10 cellular contexts compared by ENCODE assay signal in the genomic region with DNA sequence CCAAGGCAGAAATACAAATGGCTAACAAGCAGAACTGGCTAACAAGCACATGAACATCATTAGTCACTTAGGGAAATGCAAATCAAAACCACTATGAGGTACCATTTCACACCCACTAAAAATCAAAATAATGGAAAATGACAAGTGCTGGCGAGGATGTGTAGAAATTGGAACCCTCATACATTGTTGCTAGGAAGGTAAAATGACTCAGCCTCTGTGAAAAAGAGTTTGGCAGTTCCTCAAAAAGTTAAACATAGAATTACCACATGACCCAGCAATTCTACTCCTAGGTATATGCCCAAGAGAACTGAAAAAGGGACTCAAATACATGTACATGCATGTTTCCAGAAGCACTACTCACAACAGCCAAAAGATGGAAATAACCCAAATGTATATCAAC. TPM values are rescaled to one million over a fixed set of nuclear protein-coding genes. Genes with fewer than 3 reads are reported as not detected.
A peak's percentile ranks its signal among the peaks of the same experiment; 100 is the strongest.
DNase-seq lines count a peak whose midpoint lies in the region; ATAC-seq and TF ChIP-seq lines count a peak whose summit lies in the region.
"Had no signal": no experiment of that assay in that cellular context is flagged by ENCODE, and none has a peak within 500 bp of the region (broad histone marks: within the 10 kb centered on the region; RNA-seq: fewer than 3 reads in every experiment).

No MANE protein-coding gene starts in this region.

- POLR2A ChIA-PET in SK-N-SH (lab: Yijun Ruan, JAX): no interaction called here

- no peak for TF ChIP-seq POLR2A in testis (IDR thresholded peaks at IDR 0.05)

- H3K4me3 ChIP-seq in SK-N-SH (ENCODE audit: low read depth in 2 of 2, low read length in 1 of 2): no peak overlapping the region
- no peak overlapping the region for H3K4me3 ChIP-seq in testis
- H3K4me3 ChIP-seq: heart right ventricle had no signal

- H3K4me2 ChIP-seq in SK-N-SH: no peak overlapping the region; the same call in 1 of the 2 replicates

- H3K27ac ChIP-seq in SK-N-SH (ENCODE audit: low read depth in 2 of 2, low read length in 1 of 2): peak overlapping the region in 1 of 2 experiments; percentile 68; a peak in 2 of 4 replicates
- no peak overlapping the region for H3K27ac ChIP-seq in testis
- H3K27ac ChIP-seq: heart right ventricle had no signal

- H3K27me3 ChIP-seq in SK-N-SH (ENCODE audit: insufficient read depth) (no peaks in the 10 kb centered on the region), testis (no peaks in the 10 kb centered on the region)
- H3K27me3 ChIP-seq: heart right ventricle had no signal

- peaks cover 3% of the 10 kb centered on the region for H3K36me3 Mint-ChIP-seq in T-helper 17 cell (ENCODE audit: low read depth)

- TF ChIP-seq CTCF in SK-N-SH (IDR thresholded peaks at IDR 0.05) (no peak), testis (IDR thresholded peaks at IDR 0.05) (no peak)

- H3K9me2 ChIP-seq in SK-N-SH: no peaks in the 10 kb centered on the region

- no peak overlapping the region for H3K4me3 Mint-ChIP-seq in T-helper 17 cell

- H3F3A ChIP-seq in SK-N-SH (replicated peaks; ENCODE audit: insufficient read depth): peaks cover 5% of the 10 kb centered on the region

- no peak for TF ChIP-seq RAD21 in SK-N-SH (IDR thresholded peaks at IDR 0.05; ENCODE audit: low read length)

- no peak overlapping the region for H3K9ac ChIP-seq in SK-N-SH

- no peaks in the 10 kb centered on the region for H3K4me1 ChIP-seq in SK-N-SH (ENCODE audit: control insufficient read depth in 1 of 2, insufficient read depth in 2 of 2, low read depth in 1 of 2, low read length in 1 of 2)
- H3K4me1 ChIP-seq in testis: no peaks in the 10 kb centered on the region

- CTCF ChIA-PET in SK-N-SH (lab: Yijun Ruan, JAX): no interaction called here

- H3K9me3 ChIP-seq in SK-N-SH (no peaks in the 10 kb centered on the region), testis (no peaks in the 10 kb centered on the region), T-helper 17 cell (ENCODE audit: control insufficient read depth, low read length, poor library complexity, severe bottlenecking) (no peaks in the 10 kb centered on the region)
- H3K9me3 ChIP-seq: heart right ventricle had no signal

- H3K27ac Mint-ChIP-seq in T-helper 17 cell: no peak overlapping the region

- H3K27me3 Mint-ChIP-seq in T-helper 17 cell: no peaks in the 10 kb centered on the region

- intact Hi-C loops in testis (cut with DNase I; ENCODE audit: low total_unique reads): no loop called here

- H3K36me3 ChIP-seq in SK-N-SH (replicated peaks in 1 of 2; ENCODE audit: control insufficient read depth in 1 of 2, insufficient read depth in 2 of 2, low read length in 1 of 2): peaks cover 3 to 16% of the 10 kb centered on the region in 2 experiments
- H3K36me3 ChIP-seq in testis (ENCODE audit: low read depth, missing control alignments): no peaks in the 10 kb centered on the region

- ATAC-seq in GM21786 (IDR thresholded peaks at IDR 0.05; ENCODE audit: unreplicated experiment) (peak; percentile 43), T-helper 17 cell (no peak)

- no peak overlapping the region for H2AFZ ChIP-seq in SK-N-SH (ENCODE audit: low read depth)

- no peaks in the 10 kb centered on the region for H3K4me1 Mint-ChIP-seq in T-helper 17 cell

- peak in 1 of 2 experiments; percentile 67; a peak in 1 of 4 replicates for TF ChIP-seq EP300 in SK-N-SH (IDR thresholded peaks at IDR 0.05; ENCODE audit: borderline replicate concordance in 1 of 2, low read depth in 1 of 2, low read length in 1 of 2)

- DNase-seq in ELR (ENCODE audit: low read depth) (peak; percentile 61), SK-N-SH (no peak), fibroblast of peridontal ligament (ENCODE audit: extremely low read depth) (peak; percentile 79), iPS-NIHi7 (ENCODE audit: extremely low spot score) (no peak), cortex of kidney (lab: John Stamatoyannopoulos, UW) (no peak), testis (no peak), T-helper 17 cell (no peak)
- DNase-seq: heart right ventricle, occipital lobe had no signal

- H4K20me1 ChIP-seq in SK-N-SH (ENCODE audit: insufficient read depth): no peaks in the 10 kb centered on the region

- 7% methylated on average over 1 of the region's 1 CpG for WGBS in SK-N-SH (ENCODE audit: low lambda C conversion rate)
- WGBS in testis, 2 donors: 88 to 90% methylated on average over 1 of the region's 1 CpG

- H3K79me2 ChIP-seq in SK-N-SH (ENCODE audit: insufficient read depth): no peaks in the 10 kb centered on the region

TF ChIP-seq in SK-N-SH, 30 proteins besides CTCF, POLR2A, EP300 and RAD21 (continues in another document):
- TF ChIP-seq FOXM1 (IDR thresholded peaks at IDR 0.05; ENCODE audit: low read depth): no peak
- no peak for TF ChIP-seq CHD2 (IDR thresholded peaks at IDR 0.05; ENCODE audit: low read length, partially characterized antibody)
- no peak for TF ChIP-seq ELF1 (IDR thresholded peaks at IDR 0.05)
- TF ChIP-seq, protein P1, sequence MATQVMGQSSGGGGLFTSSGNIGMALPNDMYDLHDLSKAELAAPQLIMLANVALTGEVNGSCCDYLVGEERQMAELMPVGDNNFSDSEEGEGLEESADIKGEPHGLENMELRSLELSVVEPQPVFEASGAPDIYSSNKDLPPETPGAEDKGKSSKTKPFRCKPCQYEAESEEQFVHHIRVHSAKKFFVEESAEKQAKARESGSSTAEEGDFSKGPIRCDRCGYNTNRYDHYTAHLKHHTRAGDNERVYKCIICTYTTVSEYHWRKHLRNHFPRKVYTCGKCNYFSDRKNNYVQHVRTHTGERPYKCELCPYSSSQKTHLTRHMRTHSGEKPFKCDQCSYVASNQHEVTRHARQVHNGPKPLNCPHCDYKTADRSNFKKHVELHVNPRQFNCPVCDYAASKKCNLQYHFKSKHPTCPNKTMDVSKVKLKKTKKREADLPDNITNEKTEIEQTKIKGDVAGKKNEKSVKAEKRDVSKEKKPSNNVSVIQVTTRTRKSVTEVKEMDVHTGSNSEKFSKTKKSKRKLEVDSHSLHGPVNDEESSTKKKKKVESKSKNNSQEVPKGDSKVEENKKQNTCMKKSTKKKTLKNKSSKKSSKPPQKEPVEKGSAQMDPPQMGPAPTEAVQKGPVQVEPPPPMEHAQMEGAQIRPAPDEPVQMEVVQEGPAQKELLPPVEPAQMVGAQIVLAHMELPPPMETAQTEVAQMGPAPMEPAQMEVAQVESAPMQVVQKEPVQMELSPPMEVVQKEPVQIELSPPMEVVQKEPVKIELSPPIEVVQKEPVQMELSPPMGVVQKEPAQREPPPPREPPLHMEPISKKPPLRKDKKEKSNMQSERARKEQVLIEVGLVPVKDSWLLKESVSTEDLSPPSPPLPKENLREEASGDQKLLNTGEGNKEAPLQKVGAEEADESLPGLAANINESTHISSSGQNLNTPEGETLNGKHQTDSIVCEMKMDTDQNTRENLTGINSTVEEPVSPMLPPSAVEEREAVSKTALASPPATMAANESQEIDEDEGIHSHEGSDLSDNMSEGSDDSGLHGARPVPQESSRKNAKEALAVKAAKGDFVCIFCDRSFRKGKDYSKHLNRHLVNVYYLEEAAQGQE (IDR thresholded peaks at IDR 0.05; ENCODE audit: low read depth, low read length): no peak
- TF ChIP-seq, protein P2, sequence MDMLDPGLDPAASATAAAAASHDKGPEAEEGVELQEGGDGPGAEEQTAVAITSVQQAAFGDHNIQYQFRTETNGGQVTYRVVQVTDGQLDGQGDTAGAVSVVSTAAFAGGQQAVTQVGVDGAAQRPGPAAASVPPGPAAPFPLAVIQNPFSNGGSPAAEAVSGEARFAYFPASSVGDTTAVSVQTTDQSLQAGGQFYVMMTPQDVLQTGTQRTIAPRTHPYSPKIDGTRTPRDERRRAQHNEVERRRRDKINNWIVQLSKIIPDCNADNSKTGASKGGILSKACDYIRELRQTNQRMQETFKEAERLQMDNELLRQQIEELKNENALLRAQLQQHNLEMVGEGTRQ (IDR thresholded peaks at IDR 0.05; ENCODE audit: borderline replicate concordance, low read depth, low read length): no peak
- no peak for TF ChIP-seq GABPA (IDR thresholded peaks at IDR 0.05; ENCODE audit: low read depth)
- TF ChIP-seq TCF12 (IDR thresholded peaks at IDR 0.05): peak; percentile 72
- peak; percentile 80 for TF ChIP-seq JUND (IDR thresholded peaks at IDR 0.05)
- TF ChIP-seq, protein P3, sequence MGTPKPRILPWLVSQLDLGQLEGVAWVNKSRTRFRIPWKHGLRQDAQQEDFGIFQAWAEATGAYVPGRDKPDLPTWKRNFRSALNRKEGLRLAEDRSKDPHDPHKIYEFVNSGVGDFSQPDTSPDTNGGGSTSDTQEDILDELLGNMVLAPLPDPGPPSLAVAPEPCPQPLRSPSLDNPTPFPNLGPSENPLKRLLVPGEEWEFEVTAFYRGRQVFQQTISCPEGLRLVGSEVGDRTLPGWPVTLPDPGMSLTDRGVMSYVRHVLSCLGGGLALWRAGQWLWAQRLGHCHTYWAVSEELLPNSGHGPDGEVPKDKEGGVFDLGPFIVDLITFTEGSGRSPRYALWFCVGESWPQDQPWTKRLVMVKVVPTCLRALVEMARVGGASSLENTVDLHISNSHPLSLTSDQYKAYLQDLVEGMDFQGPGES (IDR thresholded peaks at IDR 0.05; ENCODE audit: low read depth, low read length): no peak
- TF ChIP-seq RCOR1 (IDR thresholded peaks at IDR 0.05; ENCODE audit: low read length): no peak
- no peak for TF ChIP-seq SMC3 (IDR thresholded peaks at IDR 0.05; ENCODE audit: low read depth, low read length)
- TF ChIP-seq NRF1 (IDR thresholded peaks at IDR 0.05; ENCODE audit: low read depth, low read length): no peak
- TF ChIP-seq, protein P4, sequence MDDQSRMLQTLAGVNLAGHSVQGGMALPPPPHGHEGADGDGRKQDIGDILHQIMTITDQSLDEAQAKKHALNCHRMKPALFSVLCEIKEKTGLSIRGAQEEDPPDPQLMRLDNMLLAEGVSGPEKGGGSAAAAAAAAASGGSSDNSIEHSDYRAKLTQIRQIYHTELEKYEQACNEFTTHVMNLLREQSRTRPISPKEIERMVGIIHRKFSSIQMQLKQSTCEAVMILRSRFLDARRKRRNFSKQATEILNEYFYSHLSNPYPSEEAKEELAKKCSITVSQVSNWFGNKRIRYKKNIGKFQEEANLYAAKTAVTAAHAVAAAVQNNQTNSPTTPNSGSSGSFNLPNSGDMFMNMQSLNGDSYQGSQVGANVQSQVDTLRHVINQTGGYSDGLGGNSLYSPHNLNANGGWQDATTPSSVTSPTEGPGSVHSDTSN (IDR thresholded peaks at IDR 0.05): peak; percentile 95
- no peak for TF ChIP-seq RFX5 (IDR thresholded peaks at IDR 0.05; ENCODE audit: low read length)

RNA-seq across cellular contexts. Expression of a gene that starts 52.8 kb away (rescaled TPM):
- polyA plus RNA-seq in SK-N-SH (2012; rRNA removed) (45.2 and 65.7 TPM in 2 replicates), testis (ENCODE audit: insufficient read depth, low read depth, low replicate concordance) (96.0 TPM)
- polyA plus RNA-seq in SK-N-SH (2012; cell fraction: cytosol; rRNA removed): 81.1 and 87.8 TPM in 2 replicates
- polyA plus RNA-seq in SK-N-SH (2012; cell fraction: nucleus; rRNA removed): 15.3 and 24.1 TPM in 2 replicates
- total RNA-seq in testis (10 to 100 TPM; 43.8 to 47.9 TPM), T-helper 17 cell (10 to 100 TPM; 69.5 to 85.7 TPM)

RNA-seq across cellular contexts. Expression of a gene that starts 53.1 kb away (rescaled TPM):
- polyA plus RNA-seq in SK-N-SH (2012; rRNA removed): 15.0 and 19.5 TPM in 2 replicates
- polyA plus RNA-seq in SK-N-SH (2012; cell fraction: cytosol; rRNA removed): 21.7 and 23.6 TPM in 2 replicates
- polyA plus RNA-seq in SK-N-SH (2012; cell fraction: nucleus; rRNA removed): 9.3 and 14.7 TPM in 2 replicates
- total RNA-seq in testis: 10 to 100 TPM; 48.8 to 58.3 TPM
- 47.4 TPM for polyA plus RNA-seq in testis (ENCODE audit: insufficient read depth, low read depth, low replicate concordance)
- 10 to 100 TPM; 14.0 to 14.6 TPM for total RNA-seq in T-helper 17 cell

Comparison
In these comparisons a context has a peak if more than half of its experiments do, and no peak if none do; other contexts are left out.
1. DNase-seq: peak in ELR (single experiment) and fibroblast of peridontal ligament (single experiment); none in SK-N-SH (single experiment), iPS-NIHi7 (single experiment), cortex of kidney (single experiment), testis (single experiment) and T-helper 17 cell (0 of 3).